ENCODE assay signal across 1 cellular context in genomic region chr12:7189398-7190267, GRCh38.
TF ChIP-seq lines count a peak whose summit lies in the region.

TSS of gene PEX5 (plus strand) at chr12:7189686. CDS start at chr12:7190378, 692 bp downstream.

TF ChIP-seq in HepG2, 621 proteins besides CTCF, POLR2A, EP300 and RAD21 (continued from another document):
- TF ChIP-seq HMGXB4 (CRISPR knock-in tag; IDR thresholded peaks at IDR 0.05; ENCODE audit: borderline replicate concordance in 1 of 2, low read depth in 1 of 2) (peak in 1 of 2 experiments; percentile 28; a peak in 1 of 4 replicates), ZSCAN9 (CRISPR knock-in tag; IDR thresholded peaks at IDR 0.05; ENCODE audit: borderline replicate concordance) (no peak), ZNF18 (CRISPR knock-in tag; IDR thresholded peaks at IDR 0.05; ENCODE audit: insufficient replicate concordance) (peak; percentile 36), ZBTB20 (CRISPR knock-in tag; IDR thresholded peaks at IDR 0.05; ENCODE audit: borderline replicate concordance, low read depth) (no peak), IKZF1 (IDR thresholded peaks at IDR 0.05) (no peak), KMT2B (CRISPR knock-in tag; IDR thresholded peaks at IDR 0.05) (no peak), JARID2 (CRISPR knock-in tag; IDR thresholded peaks at IDR 0.05; ENCODE audit: insufficient replicate concordance) (no peak), HOXD1 (CRISPR knock-in tag; IDR thresholded peaks at IDR 0.05) (0 out of 2 replicates have a peak, but pooled peaks have one; percentile 48), ERF (CRISPR knock-in tag; IDR thresholded peaks at IDR 0.05) (no peak), ZNF230 (CRISPR knock-in tag; IDR thresholded peaks at IDR 0.05) (no peak; the same call in 1 of the 2 replicates), ELF3 (CRISPR knock-in tag; IDR thresholded peaks at IDR 0.05) (peak; percentile 8; the same call in 1 of the 2 replicates), ZNF512B (CRISPR knock-in tag; IDR thresholded peaks at IDR 0.05; ENCODE audit: borderline replicate concordance) (no peak), NPAS2 (CRISPR knock-in tag; IDR thresholded peaks at IDR 0.05; ENCODE audit: borderline replicate concordance) (no peak)
